In genomic region chr22:23267225-23268043, GRCh38 we compare ENCODE assay signal across 30 cellular contexts.
DNase-seq lines count a peak whose midpoint lies in the region; ATAC-seq and TF ChIP-seq lines count a peak whose summit lies in the region.
"Had no signal": no experiment of that assay in that cellular context is flagged by ENCODE, and none has a peak within 500 bp of the region (broad histone marks: within the 10 kb centered on the region; RNA-seq: fewer than 3 reads in every experiment).

No MANE protein-coding gene starts in this region.

- H3K36me3 ChIP-seq in suprapubic skin = peaks cover 72% of the 10 kb centered on the region
- H3K36me3 ChIP-seq: gastrocnemius medialis had no signal

- TF ChIP-seq EP300 in suprapubic skin (IDR thresholded peaks at IDR 0.05) = no peak

- 90% methylated on average over 11 of the region's 11 CpGs for WGBS in suprapubic skin

- no peak for ATAC-seq in activated naive CD8-positive, alpha-beta T cell treated with anti-CD3 and anti-CD28 coated beads, Interleukin-2, amount 50 U/mL, for 24 hours
- no peak for ATAC-seq in activated CD4-positive, alpha-beta T cell treated with anti-CD3 and anti-CD28 coated beads for 36 hours
- ATAC-seq: gastrocnemius medialis, left colon, sciatic nerve, upper lobe of right lung had no signal

- H3K9me3 Mint-ChIP-seq in activated naive CD8-positive, alpha-beta T cell treated with anti-CD3 and anti-CD28 coated beads, Interleukin-2, amount 50 U/mL, for 24 hours = no peaks in the 10 kb centered on the region
- H3K9me3 Mint-ChIP-seq in activated naive CD8-positive, alpha-beta T cell treated with anti-CD3 and anti-CD28 coated beads for 36 hours = no peaks in the 10 kb centered on the region
- H3K9me3 Mint-ChIP-seq in activated CD4-positive, alpha-beta T cell treated with anti-CD3 and anti-CD28 coated beads for 36 hours (ENCODE audit: low read depth) = no peaks in the 10 kb centered on the region
- H3K9me3 Mint-ChIP-seq: memory B cell had no signal

- POLR2A ChIA-PET in activated CD4-positive, alpha-beta T cell treated with anti-CD3 and anti-CD28 coated beads for 36 hours (lab: Charles Lee) = no interaction called here

- no peaks in the 10 kb centered on the region for H3K27me3 Mint-ChIP-seq in activated naive CD8-positive, alpha-beta T cell treated with anti-CD3 and anti-CD28 coated beads, Interleukin-2, amount 50 U/mL, for 24 hours
- no peaks in the 10 kb centered on the region for H3K27me3 Mint-ChIP-seq in activated naive CD8-positive, alpha-beta T cell treated with anti-CD3 and anti-CD28 coated beads for 36 hours
- no peaks in the 10 kb centered on the region for H3K27me3 Mint-ChIP-seq in activated CD4-positive, alpha-beta T cell treated with anti-CD3 and anti-CD28 coated beads for 36 hours
- H3K27me3 Mint-ChIP-seq: memory B cell had no signal

- TF ChIP-seq POLR2A in suprapubic skin (IDR thresholded peaks at IDR 0.05) = no peak

- H3K27ac ChIP-seq in caudate nucleus (ENCODE audit: low read depth, low read length) (peak overlapping the region; percentile 60), suprapubic skin (no peak overlapping the region)
- H3K27ac ChIP-seq: esophagus squamous epithelium, gastrocnemius medialis, neutrophil, prostate gland, SK-N-MC, upper lobe of right lung had no signal

- H3K4me1 ChIP-seq in suprapubic skin = no peaks in the 10 kb centered on the region
- H3K4me1 ChIP-seq: esophagus squamous epithelium, gastrocnemius medialis, prostate gland, upper lobe of right lung had no signal

- H3K4me3 ChIP-seq in foreskin fibroblast (ENCODE audit: low read depth in 1 of 2, low read length in 2 of 2) (no peak overlapping the region), suprapubic skin (no peak overlapping the region)
- H3K4me3 ChIP-seq: esophagus squamous epithelium, gastrocnemius medialis, prostate gland, SK-N-MC, upper lobe of right lung had no signal

- intact Hi-C loops in activated CD4-positive, alpha-beta T cell treated with anti-CD3 and anti-CD28 coated beads for 36 hours (cut with DNase I, micrococcal nuclease) = no loop called here

- H3K4me1 Mint-ChIP-seq in activated naive CD8-positive, alpha-beta T cell treated with anti-CD3 and anti-CD28 coated beads, Interleukin-2, amount 50 U/mL, for 24 hours = peaks cover 13% of the 10 kb centered on the region
- H3K4me1 Mint-ChIP-seq in activated naive CD8-positive, alpha-beta T cell treated with anti-CD3 and anti-CD28 coated beads for 36 hours = no peaks in the 10 kb centered on the region
- H3K4me1 Mint-ChIP-seq in activated CD4-positive, alpha-beta T cell treated with anti-CD3 and anti-CD28 coated beads for 36 hours = no peaks in the 10 kb centered on the region

- H3K27me3 ChIP-seq in suprapubic skin = no peaks in the 10 kb centered on the region
- H3K27me3 ChIP-seq: esophagus squamous epithelium, gastrocnemius medialis, neutrophil, upper lobe of right lung had no signal

- H3K4me3 Mint-ChIP-seq in activated naive CD8-positive, alpha-beta T cell treated with anti-CD3 and anti-CD28 coated beads, Interleukin-2, amount 50 U/mL, for 24 hours = no peak overlapping the region
- H3K4me3 Mint-ChIP-seq in activated naive CD8-positive, alpha-beta T cell treated with anti-CD3 and anti-CD28 coated beads for 36 hours = no peak overlapping the region
- no peak overlapping the region for H3K4me3 Mint-ChIP-seq in activated CD4-positive, alpha-beta T cell treated with anti-CD3 and anti-CD28 coated beads for 36 hours
- H3K4me3 Mint-ChIP-seq: memory B cell had no signal

- no peak for TF ChIP-seq CTCF in foreskin fibroblast (IDR thresholded peaks at IDR 0.05; ENCODE audit: low read depth, low read length)
- no peak for TF ChIP-seq CTCF in suprapubic skin (IDR thresholded peaks at IDR 0.05)

- no peaks in the 10 kb centered on the region for H3K9me3 ChIP-seq in suprapubic skin
- H3K9me3 ChIP-seq: esophagus squamous epithelium, gastrocnemius medialis, neutrophil, prostate gland, upper lobe of right lung had no signal

- peak overlapping the region; percentile 15 for H3K27ac Mint-ChIP-seq in activated naive CD8-positive, alpha-beta T cell treated with anti-CD3 and anti-CD28 coated beads, Interleukin-2, amount 50 U/mL, for 24 hours
- no peak overlapping the region for H3K27ac Mint-ChIP-seq in activated naive CD8-positive, alpha-beta T cell treated with anti-CD3 and anti-CD28 coated beads for 36 hours
- no peak overlapping the region for H3K27ac Mint-ChIP-seq in activated CD4-positive, alpha-beta T cell treated with anti-CD3 and anti-CD28 coated beads for 36 hours
- H3K27ac Mint-ChIP-seq: memory B cell had no signal

- peaks cover 7% of the 10 kb centered on the region for H3K36me3 Mint-ChIP-seq in activated naive CD8-positive, alpha-beta T cell treated with anti-CD3 and anti-CD28 coated beads, Interleukin-2, amount 50 U/mL, for 24 hours (ENCODE audit: low read depth)
- H3K36me3 Mint-ChIP-seq in activated naive CD8-positive, alpha-beta T cell treated with anti-CD3 and anti-CD28 coated beads for 36 hours = no peaks in the 10 kb centered on the region
- H3K36me3 Mint-ChIP-seq in activated CD4-positive, alpha-beta T cell treated with anti-CD3 and anti-CD28 coated beads for 36 hours (ENCODE audit: low read depth) = peaks cover 17% of the 10 kb centered on the region

- no peak for DNase-seq in activated naive CD8-positive, alpha-beta T cell treated with anti-CD3 and anti-CD28 coated beads, Interleukin-2, amount 50 U/mL, for 24 hours
- DNase-seq in activated naive CD8-positive, alpha-beta T cell treated with anti-CD3 and anti-CD28 coated beads for 36 hours = no peak
- peak; percentile 56 to 63 for DNase-seq in NCI-H526 (lab: John Stamatoyannopoulos, UW)
- DNase-seq in caudate nucleus (lab: John Stamatoyannopoulos, UW) = no peak
- DNase-seq in activated CD4-positive, alpha-beta T cell treated with anti-CD3 and anti-CD28 coated beads for 36 hours = no peak
- no peak for DNase-seq in foreskin fibroblast
- no peak for DNase-seq in suprapubic skin (ENCODE audit: low spot score in 2 of 2)
- DNase-seq: activated CD4-positive, alpha-beta T cell treated with anti-CD3 and anti-CD28 coated beads for 1 hour; activated CD8-positive, alpha-beta memory T cell treated with anti-CD3 and anti-CD28 coated beads for 24 hours; activated T-cell treated with anti-CD3 and anti-CD28 coated beads, Interleukin-2, amount 50 U/mL, for 1 hour; cortex of kidney; DMS 273 treated with DMSO at 0.1 percent for 48 hours; esophagus squamous epithelium; gastrocnemius medialis; GOT3; hippocampal formation; Kasumi-1; left colon; NCI-H2227 treated with DMSO at 0.1 percent for 48 hours; NCI-H774; stimulated activated CD4-positive, alpha-beta T cell treated with anti-CD3 and anti-CD28 coated beads, Interleukin-12 subunit alpha, Interleukin-12 subunit beta, amount 100 ng/mL, for 4 hours; stimulated activated CD4-positive, alpha-beta T cell treated with anti-CD3 and anti-CD28 coated beads, Interleukin-4, amount 100 ng/mL, for 1 hour; substantia nigra; T-helper 2 cell; upper lobe of right lung had no signal

- CTCF ChIA-PET in activated CD4-positive, alpha-beta T cell treated with anti-CD3 and anti-CD28 coated beads for 36 hours (lab: Charles Lee) = no interaction called here

Comparison
In these comparisons a context has a peak if more than half of its experiments do, and no peak if none do; other contexts are left out.
1. DNase-seq: peak in NCI-H526 (2 of 2); none in activated naive CD8-positive, alpha-beta T cell treated with anti-CD3 and anti-CD28 coated beads, Interleukin-2, amount 50 U/mL, for 24 hours (single experiment), activated naive CD8-positive, alpha-beta T cell treated with anti-CD3 and anti-CD28 coated beads for 36 hours (single experiment), caudate nucleus (0 of 61), activated CD4-positive, alpha-beta T cell treated with anti-CD3 and anti-CD28 coated beads for 36 hours (single experiment), foreskin fibroblast (0 of 2) and suprapubic skin (0 of 2).